ENCODE assay signal across 12 cellular contexts in genomic region chr4:123546661-123547060, GRCh38.
DNase-seq lines count a peak whose midpoint lies in the region; ATAC-seq, FAIRE-seq and TF ChIP-seq lines count a peak whose summit lies in the region.
"Had no signal": no experiment of that assay in that cellular context is flagged by ENCODE, and none has a peak within 500 bp of the region (broad histone marks: within the 10 kb centered on the region; RNA-seq: fewer than 3 reads in every experiment).

No MANE protein-coding gene starts in this region.

- peak overlapping the region; percentile 73 for H3K4me3 Mint-ChIP-seq in progenitor cell of endocrine pancreas (ENCODE audit: low read depth)
- no peak overlapping the region for H3K4me3 Mint-ChIP-seq in stimulated activated memory B cell treated with anti-CD40 and anti-IgM and Interleukin-4, amounts not matched to agents 10 μg/mL and 1 μg/mL and 100 μg/mL, for 72 hours
- H3K4me3 Mint-ChIP-seq: activated naive CD8-positive, alpha-beta T cell had no signal

- H3K4me1 Mint-ChIP-seq in progenitor cell of endocrine pancreas (ENCODE audit: low read depth): peaks cover 38% of the 10 kb centered on the region
- no peaks in the 10 kb centered on the region for H3K4me1 Mint-ChIP-seq in stimulated activated memory B cell treated with anti-CD40 and anti-IgM and Interleukin-4, amounts not matched to agents 10 μg/mL and 1 μg/mL and 100 μg/mL, for 72 hours

- ATAC-seq in HG02884 (IDR thresholded peaks at IDR 0.05; ENCODE audit: unreplicated experiment): no peak
- no peak for ATAC-seq in left cardiac atrium
- no peak for ATAC-seq in stimulated activated memory B cell treated with anti-CD40 and anti-IgM and Interleukin-4, amounts not matched to agents 10 μg/mL and 1 μg/mL and 100 μg/mL, for 72 hours

- no peaks in the 10 kb centered on the region for H3K9me3 ChIP-seq in kidney (ENCODE audit: control insufficient read depth in 1 of 2, low read length in 2 of 2)

- FAIRE-seq in kidney (lab: Jason Lieb, UNC): no peak

- peak overlapping the region; percentile 82 for H3K27ac ChIP-seq in VCaP
- peak overlapping the region; percentile 47 to 90 for H3K27ac ChIP-seq in kidney (ENCODE audit: low read depth in 2 of 2, low read length in 2 of 2)
- H3K27ac ChIP-seq: spleen had no signal

- peaks cover 5 to 12% of the 10 kb centered on the region in 2 donors for H3K4me1 ChIP-seq in kidney (ENCODE audit: control insufficient read depth in 1 of 2, insufficient read depth in 1 of 2, low read depth in 1 of 2, low read length in 2 of 2)
- H3K4me1 ChIP-seq: spleen had no signal

- peaks cover 2% of the 10 kb centered on the region for H3K9me3 Mint-ChIP-seq in progenitor cell of endocrine pancreas (ENCODE audit: low read depth)
- no peaks in the 10 kb centered on the region for H3K9me3 Mint-ChIP-seq in stimulated activated memory B cell treated with anti-CD40 and anti-IgM and Interleukin-4, amounts not matched to agents 10 μg/mL and 1 μg/mL and 100 μg/mL, for 72 hours

- peak; percentile 37 for DNase-seq in DMS53 treated with DMSO at 0.1 percent for 48 hours (lab: John Stamatoyannopoulos, UW; ENCODE audit: unreplicated experiment)
- DNase-seq in kidney: no peak
- DNase-seq in progenitor cell of endocrine pancreas (ENCODE audit: low spot score, unreplicated experiment): no peak
- DNase-seq in activated effector memory CD4-positive, alpha-beta T cell treated with Interleukin-2 at 50 U/mL for 16 hours: no peak
- no peak for DNase-seq in left cardiac atrium
- DNase-seq: NCI-H226, spleen, substantia nigra had no signal

- intact Hi-C loops in kidney (cut with DNase I) (no loop called here), left cardiac atrium (cut with DNase I) (no loop called here)

- peaks cover 2% of the 10 kb centered on the region for H3K36me3 Mint-ChIP-seq in progenitor cell of endocrine pancreas (ENCODE audit: insufficient read depth)
- H3K36me3 Mint-ChIP-seq in stimulated activated memory B cell treated with anti-CD40 and anti-IgM and Interleukin-4, amounts not matched to agents 10 μg/mL and 1 μg/mL and 100 μg/mL, for 72 hours: no peaks in the 10 kb centered on the region

- no peak for TF ChIP-seq CTCF in VCaP (conservative IDR thresholded peaks at IDR 0.05)
- no peak for TF ChIP-seq CTCF in kidney (IDR thresholded peaks at IDR 0.05; ENCODE audit: borderline replicate concordance, extremely low read depth, insufficient read depth)
- TF ChIP-seq CTCF in progenitor cell of endocrine pancreas (IDR thresholded peaks at IDR 0.05; ENCODE audit: unreplicated experiment): no peak

- no peak overlapping the region for H3K9ac ChIP-seq in kidney (ENCODE audit: low read length in 2 of 2)

- no peaks in the 10 kb centered on the region for H3K27me3 Mint-ChIP-seq in progenitor cell of endocrine pancreas
- H3K27me3 Mint-ChIP-seq in stimulated activated memory B cell treated with anti-CD40 and anti-IgM and Interleukin-4, amounts not matched to agents 10 μg/mL and 1 μg/mL and 100 μg/mL, for 72 hours: no peaks in the 10 kb centered on the region
- H3K27me3 Mint-ChIP-seq: activated naive CD8-positive, alpha-beta T cell had no signal

- peak overlapping the region; percentile 97 for H3K27ac Mint-ChIP-seq in progenitor cell of endocrine pancreas
- H3K27ac Mint-ChIP-seq in stimulated activated memory B cell treated with anti-CD40 and anti-IgM and Interleukin-4, amounts not matched to agents 10 μg/mL and 1 μg/mL and 100 μg/mL, for 72 hours: no peak overlapping the region
- H3K27ac Mint-ChIP-seq: activated naive CD8-positive, alpha-beta T cell had no signal

- H3K36me3 ChIP-seq in kidney (ENCODE audit: control insufficient read depth in 1 of 2, insufficient read depth in 2 of 2, low read length in 2 of 2): no peaks in the 10 kb centered on the region
- H3K36me3 ChIP-seq: spleen had no signal

- peak overlapping the region; percentile 33 to 40 for H3K4me3 ChIP-seq in kidney (ENCODE audit: low read length in 2 of 2)
- H3K4me3 ChIP-seq: spleen had no signal
